Comparison of ENCODE assay signal across 2 cellular contexts in genomic region chr21:17693801-17694200, GRCh38.
TF ChIP-seq lines count a peak whose summit lies in the region.

No MANE protein-coding gene starts in this region.

TF ChIP-seq in HepG2, 621 proteins besides CTCF, POLR2A, EP300 and RAD21 (continued from another document):
- TF ChIP-seq ZNF737 (CRISPR knock-in tag; IDR thresholded peaks at IDR 0.05; ENCODE audit: borderline replicate concordance) = no peak

TF ChIP-seq in K562, 482 proteins besides CTCF, POLR2A, EP300 and RAD21 (continued from another document and continues in another):
- TF ChIP-seq CHD7 (IDR thresholded peaks at IDR 0.05; ENCODE audit: low read depth, low read length) (no peak), ZNF644 (tag; IDR thresholded peaks at IDR 0.05; ENCODE audit: low read depth) (no peak), MCM2 (IDR thresholded peaks at IDR 0.05; ENCODE audit: low read depth) (no peak), RBM15 (IDR thresholded peaks at IDR 0.05; ENCODE audit: insufficient read depth, low read length) (no peak), CTBP1 (IDR thresholded peaks at IDR 0.05; ENCODE audit: borderline replicate concordance) (no peak), ARID2 (IDR thresholded peaks at IDR 0.05) (no peak), CREB5 (CRISPR knock-in tag; IDR thresholded peaks at IDR 0.05) (no peak), ZNF395 (CRISPR knock-in tag; IDR thresholded peaks at IDR 0.05) (no peak), FOXA3 (CRISPR knock-in tag; conservative IDR thresholded peaks at IDR 0.05 in 1 of 2, IDR thresholded peaks at IDR 0.05 in 1 of 2) (0 out of 4 replicates have a peak, but pooled peaks of 1 of the 2 experiments have one; percentile 11), MNT (conservative IDR thresholded peaks at IDR 0.05) (no peak), GTF2E2 (tag; IDR thresholded peaks at IDR 0.05) (no peak), CEBPB (tag; IDR thresholded peaks at IDR 0.05) (0 out of 2 replicates have a peak, but pooled peaks have one; percentile 33), CEBPG (CRISPR knock-in tag; IDR thresholded peaks at IDR 0.05) (no peak), CEBPG (tag; conservative IDR thresholded peaks at IDR 0.05 in 1 of 2, IDR thresholded peaks at IDR 0.05 in 1 of 2) (peak; percentile 25 to 42; a peak in 2 of 4 replicates), IRF1 (CRISPR knock-in tag; IDR thresholded peaks at IDR 0.05; ENCODE audit: borderline replicate concordance) (no peak), ZNF318 (IDR thresholded peaks at IDR 0.05; ENCODE audit: borderline replicate concordance in 1 of 2, low read depth in 1 of 2) (no peak), MAZ (CRISPR knock-in tag; conservative IDR thresholded peaks at IDR 0.05 in 1 of 2, IDR thresholded peaks at IDR 0.05 in 1 of 2) (0 out of 4 replicates have a peak, but pooled peaks of 1 of the 2 experiments have one; percentile 20), ZNF324 (CRISPR knock-in tag; IDR thresholded peaks at IDR 0.05) (no peak), NELFE (IDR thresholded peaks at IDR 0.05; ENCODE audit: insufficient read depth, insufficient read length) (no peak), ZNF347 (CRISPR knock-in tag; IDR thresholded peaks at IDR 0.05; ENCODE audit: low read depth) (no peak), CBFA2T2 (conservative IDR thresholded peaks at IDR 0.05) (no peak), EP400 (IDR thresholded peaks at IDR 0.05) (no peak), ATF7 (IDR thresholded peaks at IDR 0.05) (no peak), FOSL1 (tag; conservative IDR thresholded peaks at IDR 0.05) (no peak), TCFL5 (CRISPR knock-in tag; conservative IDR thresholded peaks at IDR 0.05) (no peak), SMAD2 (IDR thresholded peaks at IDR 0.05; ENCODE audit: low read depth, low read length) (no peak), CREM (IDR thresholded peaks at IDR 0.05; ENCODE audit: low read depth) (no peak), L3MBTL2 (IDR thresholded peaks at IDR 0.05) (no peak), KLF6 (CRISPR knock-in tag; IDR thresholded peaks at IDR 0.05; ENCODE audit: borderline replicate concordance) (no peak), SUPT5H (IDR thresholded peaks at IDR 0.05) (no peak), ZNF253 (CRISPR knock-in tag; conservative IDR thresholded peaks at IDR 0.05) (no peak)
